Comparison of ENCODE assay signal across 19 cellular contexts in genomic region chr1:200949626-200950025, GRCh38. TPM values are rescaled to one million over a fixed set of nuclear protein-coding genes. Genes with fewer than 3 reads are reported as not detected.
DNase-seq lines count a peak whose midpoint lies in the region; ATAC-seq and TF ChIP-seq lines count a peak whose summit lies in the region.
"Had no signal": no experiment of that assay in that cellular context is flagged by ENCODE, and none has a peak within 500 bp of the region (broad histone marks: within the 10 kb centered on the region; RNA-seq: fewer than 3 reads in every experiment).

No MANE protein-coding gene starts in this region.

- ATAC-seq in right cardiac atrium (no peak), IMR-90 (ENCODE audit: low read depth) (no peak), HG03139 (IDR thresholded peaks at IDR 0.05; ENCODE audit: unreplicated experiment) (no peak), HG03565 (IDR thresholded peaks at IDR 0.05; ENCODE audit: unreplicated experiment) (no peak)
- ATAC-seq: CD8-positive, alpha-beta T cell had no signal

- no peaks in the 10 kb centered on the region for H3K9me1 ChIP-seq in IMR-90 (ENCODE audit: insufficient read depth, low read length)

- H3K9me3 ChIP-seq in right cardiac atrium (ENCODE audit: control insufficient read depth, low read length) (no peaks in the 10 kb centered on the region), IMR-90 (ENCODE audit: control insufficient read depth, insufficient read depth, low read length) (peaks cover 7% of the 10 kb centered on the region), spleen (peaks cover 0 to 12% (median 7%) of the 10 kb centered on the region in 8 donors)
- H3K9me3 ChIP-seq: Caco-2 had no signal

- H4K8ac ChIP-seq in IMR-90 (ENCODE audit: low read depth in 2 of 2, low read length in 2 of 2), result no peak overlapping the region

- no peak overlapping the region for H3K9ac ChIP-seq in IMR-90 (ENCODE audit: low read depth, low read length)
- H3K9ac ChIP-seq: BLaER1 treated with 17β-estradiol and CSF1 and Interleukin-3, amounts not matched to agents 10 nM and 100 nM had no signal

- dilution Hi-C loops in IMR-90 (cut with HindIII; ENCODE audit: low sequenced_read_pairs, unreplicated experiment), result no loop called here

- H3K36me3 ChIP-seq in IMR-90 (ENCODE audit: control insufficient read depth, insufficient read depth, low read length) (no peaks in the 10 kb centered on the region), spleen (no peaks in the 10 kb centered on the region)
- H3K36me3 ChIP-seq: BLaER1 treated with 17β-estradiol and CSF1 and Interleukin-3, amounts not matched to agents 10 nM and 100 nM had no signal

- no peak overlapping the region for H4K5ac ChIP-seq in IMR-90 (ENCODE audit: low read depth, low read length)

- H3K27ac ChIP-seq in right cardiac atrium (ENCODE audit: low read length) (no peak overlapping the region), IMR-90 (ENCODE audit: insufficient read depth, low read length) (no peak overlapping the region), coronary artery (no peak overlapping the region), spleen (no peak overlapping the region)
- H3K27ac ChIP-seq: BLaER1 treated with 17β-estradiol and CSF1 and Interleukin-3, amounts not matched to agents 10 nM and 100 nM; C4-2B had no signal

- intact Hi-C loops in cardiac septum (cut with DNase I) (no loop called here), right cardiac atrium (cut with DNase I) (no loop called here), IMR-90 (cut with micrococcal nuclease) (no loop called here), spleen (cut with DNase I; ENCODE audit: low total_unique reads) (no loop called here)

- H4K91ac ChIP-seq in IMR-90 (ENCODE audit: insufficient read depth, low read depth, low read length), result no peak overlapping the region

- in situ Hi-C loops in IMR-90 (cut with MboI; ENCODE audit: low sequenced_read_pairs), result no loop called here

- H3K18ac ChIP-seq in IMR-90 (ENCODE audit: low read depth, low read length), result no peak overlapping the region

- TF ChIP-seq POLR2A in IMR-90 (IDR thresholded peaks at IDR 0.05; ENCODE audit: low read depth, low read length), result no peak
- no peak for TF ChIP-seq POLR2A in spleen (IDR thresholded peaks at IDR 0.05)

- no peaks in the 10 kb centered on the region for H3K79me1 ChIP-seq in IMR-90 (ENCODE audit: low read depth in 1 of 2, low read length in 2 of 2)

- H3K4ac ChIP-seq in IMR-90 (ENCODE audit: low read depth, low read length), result no peak overlapping the region

- no peak for TF ChIP-seq RAD21 in IMR-90 (IDR thresholded peaks at IDR 0.05; ENCODE audit: low read length)

- no peak overlapping the region for H2BK20ac ChIP-seq in IMR-90 (ENCODE audit: low read depth, low read length)

- no peak overlapping the region for H3K4me3 ChIP-seq in right cardiac atrium (ENCODE audit: low read length)
- no peak overlapping the region for H3K4me3 ChIP-seq in IMR-90 (ENCODE audit: insufficient read depth, low read depth, low read length)
- H3K4me3 ChIP-seq in coronary artery, result no peak overlapping the region
- H3K4me3 ChIP-seq in spleen, result no peak overlapping the region
- H3K4me3 ChIP-seq: BLaER1 treated with 17β-estradiol and CSF1 and Interleukin-3, amounts not matched to agents 10 nM and 100 nM had no signal

- no peak overlapping the region for H2AK5ac ChIP-seq in IMR-90 (ENCODE audit: low read depth, low read length)

- H2AFZ ChIP-seq in IMR-90 (replicated peaks; ENCODE audit: low read length, poor library complexity), result peak overlapping the region; percentile 14

- CTCF ChIA-PET in IMR-90 (lab: Yijun Ruan, JAX), result no interaction called here

- 90% methylated on average over 8 of the region's 8 CpGs for WGBS in right cardiac atrium
- 79% methylated on average over 4 of the region's 8 CpGs; no CpG with 5 or more reads in 1 of the 2 experiments for WGBS in IMR-90 (ENCODE audit: extremely low coverage in 2 of 2, insufficient read length in 1 of 2), 2 experiments
- 91 to 94% (median 93%) methylated on average over 8 of the region's 8 CpGs for WGBS in spleen, 5 donors

- no peak overlapping the region for H2BK5ac ChIP-seq in IMR-90 (ENCODE audit: low read depth, low read length, poor library complexity, severe bottlenecking)

- no peak overlapping the region for H2BK120ac ChIP-seq in IMR-90 (ENCODE audit: low read depth, low read length)

- no peaks in the 10 kb centered on the region for H4K20me1 ChIP-seq in IMR-90 (ENCODE audit: insufficient read depth, low read length)
- H4K20me1 ChIP-seq: BLaER1 treated with 17β-estradiol and CSF1 and Interleukin-3, amounts not matched to agents 10 nM and 100 nM had no signal

- no peak overlapping the region for H2AK9ac ChIP-seq in IMR-90 (replicated peaks; ENCODE audit: low read depth, low read length, poor library complexity)

- DNase-seq in cardiac septum (ENCODE audit: low spot score), result peak; percentile 46
- DNase-seq in right cardiac atrium, result no peak
- DNase-seq in IMR-90, result no peak
- DNase-seq in coronary artery (ENCODE audit: low spot score), result peak; percentile 35
- peak; percentile 48 for DNase-seq in spleen
- DNase-seq in NCI-H2171 (lab: John Stamatoyannopoulos, UW), result no peak
- DNase-seq: 8988T; ACHN; AML-193; Caco-2; Calu3; CD4-positive, alpha-beta T cell; CD8-positive, alpha-beta T cell; DMS79 treated with DMSO at 0.1 percent for 48 hours; GF-D8 had no signal

- no peaks in the 10 kb centered on the region for H3K4me1 ChIP-seq in right cardiac atrium (ENCODE audit: control insufficient read depth, insufficient read depth, low read length)
- H3K4me1 ChIP-seq in IMR-90 (ENCODE audit: control insufficient read depth, insufficient read depth, low read length), result no peaks in the 10 kb centered on the region
- no peaks in the 10 kb centered on the region for H3K4me1 ChIP-seq in spleen
- H3K4me1 ChIP-seq: Caco-2 had no signal

- TF ChIP-seq CTCF in IMR-90 (conservative IDR thresholded peaks at IDR 0.05; ENCODE audit: low read depth, low read length) (no peak), coronary artery (IDR thresholded peaks at IDR 0.05) (no peak), spleen (IDR thresholded peaks at IDR 0.05 in 8 of 11, conservative IDR thresholded peaks at IDR 0.05 in 3 of 11) (no peak)

- no peak overlapping the region for H3K23ac ChIP-seq in IMR-90 (ENCODE audit: low read depth, low read length)

- BruUV-seq in IMR-90 (replicated peaks; lab: Mats Ljungman, UMichigan), result no TSS peak

- no peak overlapping the region for H3K56ac ChIP-seq in IMR-90 (ENCODE audit: extremely low read depth, insufficient read depth, low read length)

- H2BK15ac ChIP-seq in IMR-90 (ENCODE audit: low read depth, low read length), result no peak overlapping the region

- H3K14ac ChIP-seq in IMR-90 (replicated peaks; ENCODE audit: low read depth, low read length), result no peak overlapping the region

- POLR2A ChIA-PET in IMR-90 (lab: Charles Lee; ENCODE audit: unreplicated experiment), result no interaction called here

- no peak overlapping the region for H3K4me2 ChIP-seq in IMR-90 (ENCODE audit: low read depth, low read length)
- H3K4me2 ChIP-seq: BLaER1 treated with 17β-estradiol and CSF1 and Interleukin-3, amounts not matched to agents 10 nM and 100 nM had no signal

- H3K27me3 ChIP-seq in right cardiac atrium (ENCODE audit: control insufficient read depth, insufficient read depth) (peaks cover 2% of the 10 kb centered on the region), IMR-90 (ENCODE audit: control insufficient read depth, insufficient read depth, low read length) (peaks cover 30% of the 10 kb centered on the region), spleen (replicated peaks in 1 of 7) (no peaks in the 10 kb centered on the region)
- H3K27me3 ChIP-seq: BLaER1 treated with 17β-estradiol and CSF1 and Interleukin-3, amounts not matched to agents 10 nM and 100 nM had no signal

TF ChIP-seq in IMR-90, 13 proteins besides CTCF, POLR2A, EP300 and RAD21:
- TF ChIP-seq MAZ (IDR thresholded peaks at IDR 0.05; ENCODE audit: borderline replicate concordance, low read depth, low read length), result no peak
- no peak for TF ChIP-seq FOS (IDR thresholded peaks at IDR 0.05; ENCODE audit: low read depth, low read length)
- no peak for TF ChIP-seq MAFK (IDR thresholded peaks at IDR 0.05; ENCODE audit: low read depth, low read length)
TF ChIP-seq in IMR-90: peak in this region for 0.

RNA-seq across cellular contexts. Expression of gene INAVA, which starts 54.9 kb away (rescaled TPM):
- 0.27 TPM for total RNA-seq in cardiac septum
- total RNA-seq in right cardiac atrium, result not detected
- not detected for polyA plus RNA-seq in right cardiac atrium
- total RNA-seq in IMR-90 (2012; rRNA removed), result under 0.01 TPM in 1 of 2 replicates, not detected in the other
- 0.07 and 0.13 TPM in 2 replicates for polyA plus RNA-seq in IMR-90 (2012; rRNA removed)
- polyA plus RNA-seq in IMR-90 (2012; cell fraction: cytosol; rRNA removed), result 0.02 and 0.21 TPM in 2 replicates
- 0.24 and 0.48 TPM in 2 replicates for polyA plus RNA-seq in IMR-90 (2012; cell fraction: nucleus; rRNA removed; ENCODE audit: low replicate concordance)
- total RNA-seq in spleen, result 1 to 10 TPM in 1 of 7 donors, under 1 TPM in 3, not detected in 3; 0.32 to 1.4 (median 0.72) TPM
- polyA plus RNA-seq in spleen, result under 1 TPM; 0.39 to 0.42 (median 0.39) TPM
- total RNA-seq: CD8-positive, alpha-beta T cell had no signal

Comparison
In these comparisons a context has a peak if more than half of its experiments do, and no peak if none do; other contexts are left out.
1. DNase-seq: peak in cardiac septum (single experiment), coronary artery (single experiment) and spleen (single experiment); none in right cardiac atrium (0 of 3), IMR-90 (single experiment) and NCI-H2171 (single experiment).